In the genomic region with DNA sequence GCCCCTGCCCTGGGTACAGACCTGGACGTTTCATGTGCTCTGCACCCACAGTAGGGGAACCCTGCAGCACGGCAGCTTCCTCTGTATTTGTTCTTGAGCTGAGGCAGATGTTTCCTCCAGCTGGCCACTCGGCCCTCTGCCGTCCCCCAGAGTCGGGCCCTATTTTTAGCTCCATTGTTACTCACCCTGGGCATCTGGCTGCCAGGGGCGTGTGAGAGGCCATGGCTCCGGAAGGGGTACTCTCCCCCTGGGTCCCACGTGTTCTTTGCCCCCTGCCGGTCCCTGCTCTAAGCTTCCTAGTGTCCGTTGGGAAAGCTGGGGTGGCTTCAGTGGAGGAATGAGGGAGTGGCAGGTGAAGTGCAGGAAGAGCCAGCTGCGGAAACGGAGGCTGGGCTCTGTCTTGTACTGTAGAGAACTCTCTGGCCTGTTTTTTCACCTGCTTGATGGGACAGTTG, we compare ENCODE assay signal across 10 cellular contexts. TPM values are rescaled to one million over a fixed set of nuclear protein-coding genes. Genes with fewer than 3 reads are reported as not detected.
A peak's percentile ranks its signal among the peaks of the same experiment; 100 is the strongest.
DNase-seq lines count a peak whose midpoint lies in the region; ATAC-seq and TF ChIP-seq lines count a peak whose summit lies in the region.
"Had no signal": no experiment of that assay in that cellular context is flagged by ENCODE, and none has a peak within 500 bp of the region (broad histone marks: within the 10 kb centered on the region; RNA-seq: fewer than 3 reads in every experiment).

No MANE protein-coding gene starts in this region.

- H3K4me1 Mint-ChIP-seq in brain: peaks cover 72% of the 10 kb centered on the region
- H3K4me1 Mint-ChIP-seq: T-helper 17 cell had no signal

- peak overlapping the region in 1 of 5 experiments; percentile 24 for H3K4me3 Mint-ChIP-seq in brain
- H3K4me3 Mint-ChIP-seq: T-helper 17 cell had no signal

- peaks cover 73% of the 10 kb centered on the region for H3K4me1 ChIP-seq in lower lobe of right lung
- H3K4me1 ChIP-seq in upper lobe of right lung: peaks cover 66% of the 10 kb centered on the region

- H3K27me3 ChIP-seq in lower lobe of right lung (ENCODE audit: low read depth): no peaks in the 10 kb centered on the region
- no peaks in the 10 kb centered on the region for H3K27me3 ChIP-seq in upper lobe of right lung

- H3K27ac ChIP-seq in lower lobe of right lung: peak overlapping the region; percentile 66
- peak overlapping the region; percentile 68 for H3K27ac ChIP-seq in upper lobe of right lung
- H3K27ac ChIP-seq: epithelial cell of prostate had no signal

- ATAC-seq in lower lobe of right lung: peak; percentile 45 to 74
- ATAC-seq in upper lobe of right lung: peak; percentile 59
- ATAC-seq in HG02798 (IDR thresholded peaks at IDR 0.05; ENCODE audit: poor library complexity, unreplicated experiment): no peak
- no peak for ATAC-seq in HG02852 (IDR thresholded peaks at IDR 0.05; ENCODE audit: unreplicated experiment)
- no peak for ATAC-seq in GM21723 (IDR thresholded peaks at IDR 0.05; ENCODE audit: unreplicated experiment)
- ATAC-seq: T-helper 17 cell had no signal

- H3K27ac Mint-ChIP-seq in brain: peak overlapping the region in 3 of 5 experiments; percentile 57 to 81 (median 76)
- H3K27ac Mint-ChIP-seq: T-helper 17 cell had no signal

- H3K4me3 ChIP-seq in lower lobe of right lung (no peak overlapping the region), upper lobe of right lung (no peak overlapping the region)

- DNase-seq in NCI-H748 (lab: John Stamatoyannopoulos, UW; ENCODE audit: unreplicated experiment) (peak; percentile 2), NCI-H748 treated with DMSO at 0.1 percent for 48 hours (lab: John Stamatoyannopoulos, UW) (no peak), lower lobe of right lung (peak; percentile 56), upper lobe of right lung (no peak)
- DNase-seq: T-helper 17 cell had no signal

- TF ChIP-seq CTCF in brain (conservative IDR thresholded peaks at IDR 0.05) (no peak), lower lobe of right lung (IDR thresholded peaks at IDR 0.05) (no peak), upper lobe of right lung (IDR thresholded peaks at IDR 0.05) (no peak)

- H3K9me3 ChIP-seq in lower lobe of right lung: no peaks in the 10 kb centered on the region
- no peaks in the 10 kb centered on the region for H3K9me3 ChIP-seq in upper lobe of right lung

- H3K36me3 Mint-ChIP-seq in brain: no peaks in the 10 kb centered on the region

- no peaks in the 10 kb centered on the region for H3K9me3 Mint-ChIP-seq in brain

- H3K36me3 ChIP-seq in lower lobe of right lung (no peaks in the 10 kb centered on the region), upper lobe of right lung (no peaks in the 10 kb centered on the region)

- peaks cover 3% of the 10 kb centered on the region for H3K27me3 Mint-ChIP-seq in brain

- intact Hi-C loops in lower lobe of right lung (cut with DNase I): no loop called here
- intact Hi-C loops in upper lobe of right lung (cut with DNase I): no loop called here

RNA-seq across cellular contexts. Expression of a gene that starts 30.4 kb away (rescaled TPM):
- 6.4 TPM for polyA plus RNA-seq in brain (ENCODE audit: insufficient read depth, low read depth, low replicate concordance)
- total RNA-seq in lower lobe of right lung (16.0 TPM), upper lobe of right lung (27.0 TPM)

Comparison
In these comparisons a context has a peak if more than half of its experiments do, and no peak if none do; other contexts are left out.
1. DNase-seq: peak in NCI-H748 (single experiment) and lower lobe of right lung (single experiment); none in NCI-H748 treated with DMSO at 0.1 percent for 48 hours (single experiment) and upper lobe of right lung (single experiment).
2. ATAC-seq: peak in lower lobe of right lung (2 of 2) and upper lobe of right lung (single experiment); none in HG02798 (single experiment), HG02852 (single experiment) and GM21723 (single experiment).